Comparison of ENCODE assay signal across 8 cellular contexts in the genomic region with DNA sequence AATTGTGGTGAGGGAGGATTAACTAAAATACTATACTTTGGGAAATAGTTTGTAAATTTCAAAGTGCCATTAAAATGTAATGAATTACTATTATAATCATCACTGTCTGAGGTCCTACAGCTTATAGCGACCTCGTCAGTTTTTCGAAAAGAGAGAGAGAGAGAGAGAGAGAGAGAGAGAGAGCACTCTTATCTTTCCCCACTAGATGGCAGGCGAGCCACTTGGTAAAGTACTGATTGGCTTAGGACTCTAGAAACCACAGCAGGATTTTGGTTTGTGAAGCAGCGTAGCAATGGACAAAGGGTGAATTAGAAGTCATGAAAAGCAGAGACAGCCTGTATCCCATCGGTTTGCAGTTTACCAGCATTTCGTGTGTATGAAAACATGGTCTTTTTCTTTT. TPM values are rescaled to one million over a fixed set of nuclear protein-coding genes. Genes with fewer than 3 reads are reported as not detected.
DNase-seq lines count a peak whose midpoint lies in the region; ATAC-seq and TF ChIP-seq lines count a peak whose summit lies in the region.

No MANE protein-coding gene starts in this region.

- no peak overlapping the region for H3K4me3 ChIP-seq in left ventricle myocardium inferior
- no peak overlapping the region for H3K4me3 ChIP-seq in gastrocnemius medialis

- no peak overlapping the region for H3K27ac ChIP-seq in left ventricle myocardium inferior (replicated peaks)
- H3K27ac ChIP-seq in gastrocnemius medialis, result no peak overlapping the region

- peak; percentile 65 for DNase-seq in AG08395 (ENCODE audit: low spot score)
- DNase-seq in GM04504 (ENCODE audit: low read depth), result peak; percentile 28
- DNase-seq in NCI-H1694 treated with DMSO at 0.1 percent for 48 hours (lab: John Stamatoyannopoulos, UW), result peak; percentile 22
- peak; percentile 66 for DNase-seq in amniotic epithelial cell (ENCODE audit: low read depth)
- no peak for DNase-seq in left ventricle myocardium inferior
- DNase-seq in gastrocnemius medialis, result peak in 1 of 2 donors; percentile 10

- H3K4me1 ChIP-seq in left ventricle myocardium inferior, result no peaks in the 10 kb centered on the region
- no peaks in the 10 kb centered on the region for H3K4me1 ChIP-seq in gastrocnemius medialis

- no peaks in the 10 kb centered on the region for H3K9me3 ChIP-seq in left ventricle myocardium inferior (replicated peaks)
- no peaks in the 10 kb centered on the region for H3K9me3 ChIP-seq in gastrocnemius medialis

- H3K27me3 ChIP-seq in left ventricle myocardium inferior (ENCODE audit: low read depth) (peaks cover 16% of the 10 kb centered on the region), gastrocnemius medialis (peaks cover 0 to 17% (median 12%) of the 10 kb centered on the region in 3 donors)

- ATAC-seq in HG02571 (IDR thresholded peaks at IDR 0.05; ENCODE audit: unreplicated experiment), result peak; percentile 84
- peak in 1 of 2 donors; percentile 47 for ATAC-seq in gastrocnemius medialis
- no peak for ATAC-seq in GM21423 (IDR thresholded peaks at IDR 0.05; ENCODE audit: unreplicated experiment)

- H3K36me3 ChIP-seq in left ventricle myocardium inferior, result no peaks in the 10 kb centered on the region
- no peaks in the 10 kb centered on the region for H3K36me3 ChIP-seq in gastrocnemius medialis

- no peak for TF ChIP-seq POLR2A in gastrocnemius medialis (IDR thresholded peaks at IDR 0.05)

- in situ Hi-C loops in gastrocnemius medialis (cut with MboI; ENCODE audit: low sequenced_read_pairs in 4 of 4), result no loop called here

- peak; percentile 69 for TF ChIP-seq CTCF in left ventricle myocardium inferior (IDR thresholded peaks at IDR 0.05; ENCODE audit: borderline replicate concordance)
- TF ChIP-seq CTCF in gastrocnemius medialis (IDR thresholded peaks at IDR 0.05 in 4 of 5, conservative IDR thresholded peaks at IDR 0.05 in 1 of 5), result peak in 4 of 5 experiments; percentile 19 to 60 (median 42)

- intact Hi-C loops in left ventricle myocardium inferior (cut with micrococcal nuclease) (no loop called here), gastrocnemius medialis (cut with DNase I; ENCODE audit: low total_unique reads) (no loop called here)

RNA-seq across cellular contexts. Expression of gene LINC00632, which starts 52.5 kb away (rescaled TPM):
- total RNA-seq in left ventricle myocardium inferior (123 TPM), gastrocnemius medialis (1 to 10 TPM; 3.8 to 8.4 (median 4.9) TPM)

Comparison
In these comparisons a context has a peak if more than half of its experiments do, and no peak if none do; other contexts are left out.
1. RNA of gene LINC00632, which starts 52.5 kb away (total RNA-seq): 123 TPM in left ventricle myocardium inferior (single experiment); 3.8 to 8.4 TPM in gastrocnemius medialis; every median in the first group is over 10 times any median in the second.